2 cellular contexts compared by ENCODE assay signal in genomic region chr4:91280551-91281290, GRCh38.
TF ChIP-seq lines count a peak whose summit lies in the region.

No MANE protein-coding gene starts in this region.

TF ChIP-seq in GM23338, 12 proteins besides CTCF, POLR2A, EP300 and RAD21:
- no peak for TF ChIP-seq EZH2phosphoT487 (IDR thresholded peaks at IDR 0.05; ENCODE audit: unreplicated experiment)

TF ChIP-seq in H1, 55 proteins besides CTCF, POLR2A, EP300 and RAD21:
- TF ChIP-seq RXRA (IDR thresholded peaks at IDR 0.05; ENCODE audit: insufficient read depth, low read depth, low read length): no peak
- no peak for TF ChIP-seq HDAC6 (IDR thresholded peaks at IDR 0.05; ENCODE audit: low read depth, low read length)
- no peak for TF ChIP-seq MAFK (IDR thresholded peaks at IDR 0.05; ENCODE audit: low read depth, low read length)
- no peak for TF ChIP-seq KDM4A (IDR thresholded peaks at IDR 0.05; ENCODE audit: low read depth, low read length, severe bottlenecking)
- no peak for TF ChIP-seq SRF (IDR thresholded peaks at IDR 0.05; ENCODE audit: low read depth, low read length)
- TF ChIP-seq, protein P1, sequence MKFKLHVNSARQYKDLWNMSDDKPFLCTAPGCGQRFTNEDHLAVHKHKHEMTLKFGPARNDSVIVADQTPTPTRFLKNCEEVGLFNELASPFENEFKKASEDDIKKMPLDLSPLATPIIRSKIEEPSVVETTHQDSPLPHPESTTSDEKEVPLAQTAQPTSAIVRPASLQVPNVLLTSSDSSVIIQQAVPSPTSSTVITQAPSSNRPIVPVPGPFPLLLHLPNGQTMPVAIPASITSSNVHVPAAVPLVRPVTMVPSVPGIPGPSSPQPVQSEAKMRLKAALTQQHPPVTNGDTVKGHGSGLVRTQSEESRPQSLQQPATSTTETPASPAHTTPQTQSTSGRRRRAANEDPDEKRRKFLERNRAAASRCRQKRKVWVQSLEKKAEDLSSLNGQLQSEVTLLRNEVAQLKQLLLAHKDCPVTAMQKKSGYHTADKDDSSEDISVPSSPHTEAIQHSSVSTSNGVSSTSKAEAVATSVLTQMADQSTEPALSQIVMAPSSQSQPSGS (IDR thresholded peaks at IDR 0.05; ENCODE audit: low read length): no peak
- TF ChIP-seq TAF7 (optimal IDR thresholded peaks at IDR 0.05; ENCODE audit: borderline replicate concordance, low read depth, low read length): no peak
- no peak for TF ChIP-seq FOSL1 (IDR thresholded peaks at IDR 0.05; ENCODE audit: insufficient read depth, low read depth, low read length)
- TF ChIP-seq GTF2F1 (IDR thresholded peaks at IDR 0.05; ENCODE audit: borderline replicate concordance, low read depth, low read length): no peak
- TF ChIP-seq RBBP5 (IDR thresholded peaks at IDR 0.05; ENCODE audit: borderline replicate concordance, low read depth, low read length): no peak
- TF ChIP-seq NRF1 (IDR thresholded peaks at IDR 0.05; ENCODE audit: low read depth, low read length): no peak
- no peak for TF ChIP-seq YY1 (IDR thresholded peaks at IDR 0.05; ENCODE audit: low read depth, low read length)
- no peak for TF ChIP-seq TBP (IDR thresholded peaks at IDR 0.05; ENCODE audit: low read depth, low read length)
- TF ChIP-seq CREB1 (IDR thresholded peaks at IDR 0.05): no peak
- TF ChIP-seq CBX8 (IDR thresholded peaks at IDR 0.05; ENCODE audit: borderline replicate concordance, low read depth, low read length): no peak
- TF ChIP-seq, protein P2, sequence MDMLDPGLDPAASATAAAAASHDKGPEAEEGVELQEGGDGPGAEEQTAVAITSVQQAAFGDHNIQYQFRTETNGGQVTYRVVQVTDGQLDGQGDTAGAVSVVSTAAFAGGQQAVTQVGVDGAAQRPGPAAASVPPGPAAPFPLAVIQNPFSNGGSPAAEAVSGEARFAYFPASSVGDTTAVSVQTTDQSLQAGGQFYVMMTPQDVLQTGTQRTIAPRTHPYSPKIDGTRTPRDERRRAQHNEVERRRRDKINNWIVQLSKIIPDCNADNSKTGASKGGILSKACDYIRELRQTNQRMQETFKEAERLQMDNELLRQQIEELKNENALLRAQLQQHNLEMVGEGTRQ (IDR thresholded peaks at IDR 0.05; ENCODE audit: low read length): no peak
- no peak for TF ChIP-seq ZNF274 (IDR thresholded peaks at IDR 0.05; ENCODE audit: borderline replicate concordance, extremely low read depth, low read length)
- no peak for TF ChIP-seq SUZ12 (IDR thresholded peaks at IDR 0.05; ENCODE audit: low read length)
- TF ChIP-seq BACH1 (IDR thresholded peaks at IDR 0.05; ENCODE audit: low read length): no peak
